15 cellular contexts compared by ENCODE assay signal in genomic region chr16:23862556-23862955, GRCh38. TPM values are rescaled to one million over a fixed set of nuclear protein-coding genes. Genes with fewer than 3 reads are reported as not detected.
A peak's percentile ranks its signal among the peaks of the same experiment; 100 is the strongest.
DNase-seq lines count a peak whose midpoint lies in the region; ATAC-seq, FAIRE-seq and TF ChIP-seq lines count a peak whose summit lies in the region.
"Had no signal": no experiment of that assay in that cellular context is flagged by ENCODE, and none has a peak within 500 bp of the region (broad histone marks: within the 10 kb centered on the region; RNA-seq: fewer than 3 reads in every experiment).

No MANE protein-coding gene starts in this region.

- H4K20me1 ChIP-seq in GM12878 (ENCODE audit: control insufficient read depth, insufficient read depth): no peaks in the 10 kb centered on the region

- CTCF ChIA-PET in GM12878 (lab: Yijun Ruan, JAX): interaction anchor here (0.8 to 11.5 kb wide), 9 partner anchors 9 to 147 kb away, joined by 3 to 134 read pairs (median 17); no protein-coding TSS in a partner anchor

- H3K27me3 ChIP-seq in GM12878 (replicated peaks in 1 of 2; ENCODE audit: control insufficient read depth in 2 of 2, insufficient read depth in 2 of 2, low read length in 1 of 2): no peaks in the 10 kb centered on the region

- BruUV-seq in GM12878 (replicated peaks; lab: Mats Ljungman, UMichigan): no TSS peak

- H3K4me3 ChIP-seq in GM12878: no peak overlapping the region
- H3K4me3 ChIP-seq: GM23248 had no signal

- no peak for TF ChIP-seq POLR2A in GM12878 (IDR thresholded peaks at IDR 0.05; ENCODE audit: low read depth, low read length)

- H3K9me3 ChIP-seq in GM12878 (replicated peaks; ENCODE audit: control insufficient read depth, insufficient read depth, low read length): no peaks in the 10 kb centered on the region

- SMC1A ChIA-PET in GM12878 (lab: Charles Lee; ENCODE audit: uncharacterized antibody, unreplicated experiment): interaction anchor here (0.8 to 27.0 kb wide), 10 partner anchors 10 to 182 kb away, joined by 3 to 468 read pairs (median 16); no protein-coding TSS in a partner anchor

- ATAC-seq in GM12878: no peak

- no peak overlapping the region for H2AFZ ChIP-seq in GM12878 (ENCODE audit: control insufficient read depth, low read depth, low read length)
- H2AFZ ChIP-seq: GM23248 had no signal

- no peaks in the 10 kb centered on the region for H3K27me3 Mint-ChIP-seq in T-helper 2 cell treated with Interferon-gamma antibody and Interleukin-4, amounts not matched to agents 5 μg/mL and 100 μg/mL, for 36 hours (ENCODE audit: low read depth)
- no peaks in the 10 kb centered on the region for H3K27me3 Mint-ChIP-seq in CD14-positive monocyte (ENCODE audit: low read depth in 3 of 3)
- peaks cover 27% of the 10 kb centered on the region for H3K27me3 Mint-ChIP-seq in chondrocyte (ENCODE audit: low read depth)
- H3K27me3 Mint-ChIP-seq: T-cell had no signal

- peaks cover 69% of the 10 kb centered on the region for H3K4me1 Mint-ChIP-seq in T-helper 2 cell treated with Interferon-gamma antibody and Interleukin-4, amounts not matched to agents 5 μg/mL and 100 μg/mL, for 36 hours (ENCODE audit: low read depth)
- H3K4me1 Mint-ChIP-seq in CD14-positive monocyte (peaks cover 91% of the 10 kb centered on the region), chondrocyte (ENCODE audit: low read depth) (no peaks in the 10 kb centered on the region)

- H3K79me2 ChIP-seq in GM12878 (ENCODE audit: control insufficient read depth, insufficient read depth, low read length): peaks cover 86% of the 10 kb centered on the region

- no peaks in the 10 kb centered on the region for H3K9me3 Mint-ChIP-seq in T-helper 2 cell treated with Interferon-gamma antibody and Interleukin-4, amounts not matched to agents 5 μg/mL and 100 μg/mL, for 36 hours
- H3K9me3 Mint-ChIP-seq in CD14-positive monocyte: peaks cover 0 to 1% (median 0%) of the 10 kb centered on the region in 7 donors
- no peaks in the 10 kb centered on the region for H3K9me3 Mint-ChIP-seq in chondrocyte (ENCODE audit: low read depth)
- H3K9me3 Mint-ChIP-seq: T-cell had no signal

- intact Hi-C loops in CD14-positive monocyte (cut with micrococcal nuclease) (no loop called here), GM12878 (cut with micrococcal nuclease; ENCODE audit: unreplicated experiment) (loop anchor here (5.0 kb wide), 1 partner anchor 150 kb away; no protein-coding TSS in a partner anchor)

- POLR2A ChIA-PET in GM12878 (lab: Charles Lee): interaction anchor here (1.0 to 6.7 kb wide), 8 partner anchors 9 to 152 kb away, joined by 3 to 79 read pairs (median 15); partner anchors contain the start of gene PRKCB

- H3K36me3 ChIP-seq in GM12878 (ENCODE audit: control insufficient read depth in 2 of 2, insufficient read depth in 2 of 2, low read length in 1 of 2): peaks cover 0 to 7% of the 10 kb centered on the region in 2 experiments; a peak in 3 of 4 replicates

- no peak overlapping the region for H3K27ac Mint-ChIP-seq in T-helper 2 cell treated with Interferon-gamma antibody and Interleukin-4, amounts not matched to agents 5 μg/mL and 100 μg/mL, for 36 hours
- H3K27ac Mint-ChIP-seq in CD14-positive monocyte (peak overlapping the region in 6 of 7 donors; percentile 55 to 95 (median 72)), chondrocyte (ENCODE audit: unreplicated experiment) (no peak overlapping the region)

- H3K4me3 Mint-ChIP-seq in T-helper 2 cell treated with Interferon-gamma antibody and Interleukin-4, amounts not matched to agents 5 μg/mL and 100 μg/mL, for 36 hours: peak overlapping the region; percentile 31
- H3K4me3 Mint-ChIP-seq in CD14-positive monocyte (no peak overlapping the region), chondrocyte (ENCODE audit: unreplicated experiment) (no peak overlapping the region)

- FAIRE-seq in GM19239 (lab: Jason Lieb, UNC) (peak; percentile 78), GM12878 (lab: Jason Lieb, UNC) (no peak)
- FAIRE-seq: HTR-8/SVneo had no signal

- H3K9ac ChIP-seq in GM12878 (ENCODE audit: control insufficient read depth, insufficient read depth, low read length): peak overlapping the region; percentile 56
- H3K9ac ChIP-seq: GM23248 had no signal

- H3K4me2 ChIP-seq in GM12878 (ENCODE audit: control insufficient read depth, insufficient read depth): peak overlapping the region; percentile 1

- RAD21 ChIA-PET in GM12878 (lab: Charles Lee; ENCODE audit: unreplicated experiment): interaction anchor here (1.7 to 9.2 kb wide), 8 partner anchors 10 to 153 kb away, joined by 5 to 177 read pairs (median 23); no protein-coding TSS in a partner anchor

- no peak for TF ChIP-seq CTCF in CD14-positive monocyte (IDR thresholded peaks at IDR 0.05)
- no peak for TF ChIP-seq CTCF in GM12878 (IDR thresholded peaks at IDR 0.05 in 2 of 3, conservative IDR thresholded peaks at IDR 0.05 in 1 of 3; ENCODE audit: control insufficient read depth in 2 of 3, extremely low read depth in 1 of 3, insufficient read depth in 1 of 3, low read depth in 3 of 3, low read length in 3 of 3)
- TF ChIP-seq CTCF in chondrocyte (IDR thresholded peaks at IDR 0.05): no peak

- peaks cover 5% of the 10 kb centered on the region for H3K36me3 Mint-ChIP-seq in T-helper 2 cell treated with Interferon-gamma antibody and Interleukin-4, amounts not matched to agents 5 μg/mL and 100 μg/mL, for 36 hours (ENCODE audit: low read depth)
- H3K36me3 Mint-ChIP-seq in CD14-positive monocyte (peaks cover 3 to 6% of the 10 kb centered on the region in 2 donors), chondrocyte (ENCODE audit: low read depth) (no peaks in the 10 kb centered on the region)
- H3K36me3 Mint-ChIP-seq: T-cell had no signal

- no peak for DNase-seq in T-helper 2 cell treated with Interferon-gamma antibody and Interleukin-4, amounts not matched to agents 5 μg/mL and 100 μg/mL, for 36 hours (ENCODE audit: low spot score)
- DNase-seq in T-helper 2 cell: no peak
- DNase-seq in CD14-positive monocyte (ENCODE audit: low spot score): no peak
- DNase-seq in GM19239 (ENCODE audit: insufficient read length, low spot score): no peak
- DNase-seq in GM12878 (ENCODE audit: low read depth, low spot score): no peak
- no peak for DNase-seq in HCEC 1CT
- DNase-seq in DMS53 treated with DMSO at 0.1 percent for 48 hours (lab: John Stamatoyannopoulos, UW; ENCODE audit: unreplicated experiment): no peak
- DNase-seq in chondrocyte (ENCODE audit: low spot score): no peak
- DNase-seq: GM23248, NCI-H1105, NCI-H187, T-cell had no signal

- peak overlapping the region; percentile 83 for H3K27ac ChIP-seq in GM12878 (ENCODE audit: control insufficient read depth, insufficient read depth)
- H3K27ac ChIP-seq: 22Rv1, GM23248 had no signal

- no peak for TF ChIP-seq RAD21 in GM12878 (IDR thresholded peaks at IDR 0.05; ENCODE audit: insufficient read depth, low read depth, low read length)

- WGBS in GM12878 (ENCODE audit: insufficient coverage, insufficient replicate concordance, low lambda C conversion rate, missing lambda C conversion rate): 71% methylated on average over 6 of the region's 6 CpGs

- TF ChIP-seq EP300 in GM12878 (IDR thresholded peaks at IDR 0.05; ENCODE audit: borderline replicate concordance in 1 of 2, control insufficient read depth in 1 of 2, low read depth in 2 of 2, low read length in 2 of 2): no peak

- H3K4me1 ChIP-seq in GM12878 (ENCODE audit: control insufficient read depth, insufficient read depth, low read length): peaks cover 71% of the 10 kb centered on the region

- in situ Hi-C loops in GM12878 (cut with MboI): loop anchor here (25.0 kb wide), 1 partner anchor 1175 kb away; no protein-coding TSS in a partner anchor

TF ChIP-seq in GM12878, 131 proteins besides CTCF, POLR2A, EP300 and RAD21 (continues in another document):
- TF ChIP-seq RBBP5 (conservative IDR thresholded peaks at IDR 0.05): no peak

RNA-seq across cellular contexts. Expression of gene PRKCB, which starts 26.8 kb away (rescaled TPM):
- polyA plus RNA-seq in CD14-positive monocyte (10 to 100 TPM; 57.4 to 87.4 TPM), GM12878 (2011; rRNA removed) (134 and 135 TPM in 2 replicates), GM12878 (2014; fragmentation: Illumina TruSeq; extraction: Trizol) (121 and 128 TPM in 2 replicates), GM12878 (2014; fragmentation: Nextera tagmentation; extraction: Ambion mirVana) (10 to 100 TPM; 42.4 to 60.2 TPM), GM12878 (2014; rRNA removed) (85.3 and 88.3 TPM in 2 replicates), GM12878 (2016; fragmentation: Nextera tagmentation; extraction: Ambion mirVana) (10 to 100 TPM; 21.4 to 22.3 TPM)
- 650 and 657 TPM in 2 replicates for total RNA-seq in GM12878 (2013; cell fraction: nucleolus; rRNA removed)
- total RNA-seq in GM12878 (2014; rRNA removed) (106 and 118 TPM in 2 replicates), GM12878 (2014; rRNA removed; fragmentation: Illumina TruSeq; extraction: Trizol) (117 and 119 TPM in 2 replicates), GM12878 (2021) (148 and 158 TPM in 2 replicates), chondrocyte (not detected in 3 replicates)
- 86.6 TPM for polyA plus RNA-seq in GM12878 (2011; ENCODE audit: low read depth)
- polyA plus RNA-seq in GM12878 (2011; cell fraction: cytosol; rRNA removed): 105 and 107 TPM in 2 replicates
- polyA plus RNA-seq in GM12878 (2011; cell fraction: nucleus; rRNA removed): 96.5 and 127 TPM in 2 replicates
- polyA plus RNA-seq in GM12878 (2012): 126 and 129 TPM in 2 replicates
- polyA minus RNA-seq in GM12878 (2011; rRNA and poly(A)+ RNA removed): 463 and 485 TPM in 2 replicates
- polyA minus RNA-seq in GM12878 (2011; cell fraction: cytosol; rRNA and poly(A)+ RNA removed): 91.7 and 117 TPM in 2 replicates
- 99.0 and 165 TPM in 2 replicates for polyA minus RNA-seq in GM12878 (2011; cell fraction: nucleus; rRNA and poly(A)+ RNA removed)
- total RNA-seq: GM23248, MCF 10A had no signal
- polyA plus RNA-seq: GM23248 had no signal

Comparison
In these comparisons a context has a peak if more than half of its experiments do, and no peak if none do; other contexts are left out.
1. H3K27ac Mint-ChIP-seq: peak in CD14-positive monocyte (6 of 7); none in T-helper 2 cell treated with Interferon-gamma antibody and Interleukin-4, amounts not matched to agents 5 μg/mL and 100 μg/mL, for 36 hours (single experiment) and chondrocyte (single experiment).
2. RNA of gene PRKCB, which starts 26.8 kb away (total RNA-seq): 106 to 657 TPM in GM12878; not detected in chondrocyte; every median in the first group is over 100 times any median in the second.